In genomic region chr12:75477137-75477536, GRCh38 we compare ENCODE assay signal across 28 cellular contexts. TPM values are rescaled to one million over a fixed set of nuclear protein-coding genes. Genes with fewer than 3 reads are reported as not detected.
DNase-seq lines count a peak whose midpoint lies in the region; ATAC-seq and TF ChIP-seq lines count a peak whose summit lies in the region.
"Had no signal": no experiment of that assay in that cellular context is flagged by ENCODE, and none has a peak within 500 bp of the region (broad histone marks: within the 10 kb centered on the region; RNA-seq: fewer than 3 reads in every experiment).

No MANE protein-coding gene starts in this region.

- no peak for TF ChIP-seq CTCF in activated CD8-positive, alpha-beta T cell treated with anti-CD3 and anti-CD28 coated beads for 36 hours (IDR thresholded peaks at IDR 0.05)
- no peak for TF ChIP-seq CTCF in CD4-positive, alpha-beta T cell (IDR thresholded peaks at IDR 0.05)
- no peak for TF ChIP-seq CTCF in neutrophil (IDR thresholded peaks at IDR 0.05)

- no peaks in the 10 kb centered on the region for H3K36me3 ChIP-seq in neutrophil
- H3K36me3 ChIP-seq: right lobe of liver, SJCRH30 had no signal

- no peaks in the 10 kb centered on the region for H3K9me3 Mint-ChIP-seq in activated CD8-positive, alpha-beta T cell treated with anti-CD3 and anti-CD28 coated beads for 36 hours
- H3K9me3 Mint-ChIP-seq in activated CD8-positive, alpha-beta T cell treated with anti-CD3 and anti-CD28 coated beads, Interleukin-2, amount 10 ng/mL, durations not matched to agents 7 days and 5 days (ENCODE audit: insufficient read depth), result no peaks in the 10 kb centered on the region
- H3K9me3 Mint-ChIP-seq in CD4-positive, alpha-beta T cell, result no peaks in the 10 kb centered on the region
- H3K9me3 Mint-ChIP-seq: central memory CD8-positive, alpha-beta T cell; stimulated activated naive B cell treated with anti-CD40 and anti-IgM and Interleukin-4, amounts not matched to agents 10 μg/mL and 1 μg/mL and 100 μg/mL, for 72 hours had no signal

- POLR2A ChIA-PET in activated CD8-positive, alpha-beta T cell treated with anti-CD3 and anti-CD28 coated beads for 36 hours (lab: Charles Lee), result interaction anchor here (0.8 kb wide), 1 partner anchor 86 kb away, joined by 3 read pairs; the partner anchor contains the start of gene GLIPR1L2
- POLR2A ChIA-PET in activated CD8-positive, alpha-beta T cell treated with anti-CD3 and anti-CD28 coated beads, Interleukin-2, amount 10 ng/mL, durations not matched to agents 7 days and 5 days (lab: Charles Lee), result no interaction called here
- POLR2A ChIA-PET in CD4-positive, alpha-beta T cell (lab: Charles Lee), result interaction anchor here (2.1 kb wide), 1 partner anchor 34 kb away, joined by 12 read pairs; the partner anchor contains the start of gene KRR1

- no peaks in the 10 kb centered on the region for H3K27me3 Mint-ChIP-seq in activated CD8-positive, alpha-beta T cell treated with anti-CD3 and anti-CD28 coated beads for 36 hours
- peaks cover 3% of the 10 kb centered on the region for H3K27me3 Mint-ChIP-seq in activated CD8-positive, alpha-beta T cell treated with anti-CD3 and anti-CD28 coated beads, Interleukin-2, amount 10 ng/mL, durations not matched to agents 7 days and 5 days (ENCODE audit: low read depth)
- no peaks in the 10 kb centered on the region for H3K27me3 Mint-ChIP-seq in CD4-positive, alpha-beta T cell
- no peaks in the 10 kb centered on the region for H3K27me3 Mint-ChIP-seq in T-helper 17 cell
- H3K27me3 Mint-ChIP-seq: central memory CD8-positive, alpha-beta T cell; progenitor cell of endocrine pancreas; stimulated activated naive B cell treated with anti-CD40 and anti-IgM and Interleukin-4, amounts not matched to agents 10 μg/mL and 1 μg/mL and 100 μg/mL, for 72 hours had no signal

- CTCF ChIA-PET in activated CD8-positive, alpha-beta T cell treated with anti-CD3 and anti-CD28 coated beads for 36 hours (lab: Charles Lee), result interaction anchor here (1.1 to 1.8 kb wide), 4 partner anchors 7 to 142 kb away, joined by 3 to 5 read pairs (median 4); partner anchors contain the start of gene GLIPR1L1
- CTCF ChIA-PET in activated CD8-positive, alpha-beta T cell treated with anti-CD3 and anti-CD28 coated beads, Interleukin-2, amount 10 ng/mL, durations not matched to agents 7 days and 5 days (lab: Charles Lee), result interaction anchor here (0.6 kb wide), 1 partner anchor 8 kb away, joined by 3 read pairs; no protein-coding TSS in a partner anchor
- CTCF ChIA-PET in CD4-positive, alpha-beta T cell (lab: Charles Lee), result interaction anchor here (1.2 to 1.4 kb wide), 2 partner anchors 8 to 554 kb away, joined by 3 to 4 read pairs; partner anchors contain the start of gene PHLDA1

- no peak overlapping the region for H3K27ac ChIP-seq in CD4-positive, alpha-beta T cell (ENCODE audit: low read depth, low read length)
- H3K27ac ChIP-seq in neutrophil, result peak overlapping the region; percentile 94
- H3K27ac ChIP-seq: right lobe of liver, SJCRH30, testis had no signal

- DNase-seq in activated CD8-positive, alpha-beta T cell treated with anti-CD3 and anti-CD28 coated beads for 36 hours, result no peak
- no peak for DNase-seq in activated CD8-positive, alpha-beta T cell treated with anti-CD3 and anti-CD28 coated beads, Interleukin-2, amount 10 ng/mL, durations not matched to agents 7 days and 5 days
- no peak for DNase-seq in CD4-positive, alpha-beta T cell
- DNase-seq in T-helper 17 cell (no peak), medulla oblongata (ENCODE audit: extremely low spot score) (no peak), SKM-1 treated with dmso at 0.1 percent for 144 hours (lab: John Stamatoyannopoulos, UW; ENCODE audit: unreplicated experiment) (no peak)
- DNase-seq: activated CD8-positive, alpha-beta memory T cell treated with anti-CD3 and anti-CD28 coated beads for 24 hours; COR-L47; dermis blood vessel endothelial cell; DMS53; HCEC 1CT; left colon; mammary epithelial cell; NCI-H1092 treated with DMSO at 0.1 percent for 48 hours; NCI-H1930; NCI-H69; right lobe of liver; SJCRH30; stimulated activated CD4-positive, alpha-beta T cell treated with anti-CD3 and anti-CD28 coated beads, Interleukin-12 subunit alpha, Interleukin-12 subunit beta, amount 100 ng/mL, for 4 hours; stimulated activated CD4-positive, alpha-beta T cell treated with anti-CD3 and anti-CD28 coated beads, Interleukin-4, amount 100 ng/mL, for 24 hours; stimulated activated naive B cell treated with anti-CD40 and anti-IgM and Interleukin-4, amounts not matched to agents 10 μg/mL and 1 μg/mL and 100 μg/mL, for 72 hours; T-helper 1 cell; testis had no signal

- peaks cover 55 to 62% of the 10 kb centered on the region in 2 experiments for H3K4me1 ChIP-seq in neutrophil (ENCODE audit: control insufficient read depth in 1 of 2, insufficient read depth in 1 of 2, low read depth in 1 of 2, low read length in 1 of 2)
- H3K4me1 ChIP-seq: right lobe of liver, SJCRH30, testis had no signal

- H3K4me1 Mint-ChIP-seq in activated CD8-positive, alpha-beta T cell treated with anti-CD3 and anti-CD28 coated beads for 36 hours (ENCODE audit: low read depth), result peaks cover 51% of the 10 kb centered on the region
- peaks cover 46% of the 10 kb centered on the region for H3K4me1 Mint-ChIP-seq in activated CD8-positive, alpha-beta T cell treated with anti-CD3 and anti-CD28 coated beads, Interleukin-2, amount 10 ng/mL, durations not matched to agents 7 days and 5 days (ENCODE audit: low read depth)
- H3K4me1 Mint-ChIP-seq in CD4-positive, alpha-beta T cell (ENCODE audit: low read depth), result peaks cover 52% of the 10 kb centered on the region
- H3K4me1 Mint-ChIP-seq in T-helper 17 cell, result peaks cover 31% of the 10 kb centered on the region

- no peak overlapping the region for H3K4me3 Mint-ChIP-seq in activated CD8-positive, alpha-beta T cell treated with anti-CD3 and anti-CD28 coated beads for 36 hours
- no peak overlapping the region for H3K4me3 Mint-ChIP-seq in activated CD8-positive, alpha-beta T cell treated with anti-CD3 and anti-CD28 coated beads, Interleukin-2, amount 10 ng/mL, durations not matched to agents 7 days and 5 days
- H3K4me3 Mint-ChIP-seq in CD4-positive, alpha-beta T cell, result no peak overlapping the region
- no peak overlapping the region for H3K4me3 Mint-ChIP-seq in T-helper 17 cell
- H3K4me3 Mint-ChIP-seq: central memory CD8-positive, alpha-beta T cell; stimulated activated naive B cell treated with anti-CD40 and anti-IgM and Interleukin-4, amounts not matched to agents 10 μg/mL and 1 μg/mL and 100 μg/mL, for 72 hours had no signal

- no peak overlapping the region for H3K4me3 ChIP-seq in neutrophil (ENCODE audit: low read depth in 1 of 2, low read length in 1 of 2)
- H3K4me3 ChIP-seq: right lobe of liver, SJCRH30, testis had no signal

- no peaks in the 10 kb centered on the region for H3K36me3 Mint-ChIP-seq in activated CD8-positive, alpha-beta T cell treated with anti-CD3 and anti-CD28 coated beads for 36 hours (ENCODE audit: low read depth)
- no peaks in the 10 kb centered on the region for H3K36me3 Mint-ChIP-seq in activated CD8-positive, alpha-beta T cell treated with anti-CD3 and anti-CD28 coated beads, Interleukin-2, amount 10 ng/mL, durations not matched to agents 7 days and 5 days (ENCODE audit: low read depth)
- H3K36me3 Mint-ChIP-seq in CD4-positive, alpha-beta T cell (ENCODE audit: low read depth), result peaks cover 20% of the 10 kb centered on the region
- peaks cover 7% of the 10 kb centered on the region for H3K36me3 Mint-ChIP-seq in T-helper 17 cell (ENCODE audit: low read depth)

- H3K27ac Mint-ChIP-seq in activated CD8-positive, alpha-beta T cell treated with anti-CD3 and anti-CD28 coated beads for 36 hours, result peak overlapping the region; percentile 64
- no peak overlapping the region for H3K27ac Mint-ChIP-seq in activated CD8-positive, alpha-beta T cell treated with anti-CD3 and anti-CD28 coated beads, Interleukin-2, amount 10 ng/mL, durations not matched to agents 7 days and 5 days
- H3K27ac Mint-ChIP-seq in CD4-positive, alpha-beta T cell, result peak overlapping the region; percentile 40
- H3K27ac Mint-ChIP-seq in T-helper 17 cell, result peak overlapping the region; percentile 92
- H3K27ac Mint-ChIP-seq: progenitor cell of endocrine pancreas; stimulated activated naive B cell treated with anti-CD40 and anti-IgM and Interleukin-4, amounts not matched to agents 10 μg/mL and 1 μg/mL and 100 μg/mL, for 72 hours had no signal

- H3K27me3 ChIP-seq in CD4-positive, alpha-beta T cell (ENCODE audit: control insufficient read depth, insufficient read depth, low read length), result no peaks in the 10 kb centered on the region
- no peaks in the 10 kb centered on the region for H3K27me3 ChIP-seq in neutrophil
- H3K27me3 ChIP-seq: right lobe of liver, SJCRH30, testis had no signal

- ATAC-seq in activated CD8-positive, alpha-beta T cell treated with anti-CD3 and anti-CD28 coated beads for 36 hours, result no peak
- ATAC-seq in activated CD8-positive, alpha-beta T cell treated with anti-CD3 and anti-CD28 coated beads, Interleukin-2, amount 10 ng/mL, durations not matched to agents 7 days and 5 days, result no peak
- ATAC-seq in CD4-positive, alpha-beta T cell (ENCODE audit: poor library complexity), result no peak
- ATAC-seq in T-helper 17 cell (no peak), GM18498 (IDR thresholded peaks at IDR 0.05; ENCODE audit: unreplicated experiment) (no peak)
- ATAC-seq: activated CD4-positive, CD25-positive, alpha-beta regulatory T cell treated with anti-CD3 and anti-CD28 coated beads, Interleukin-2, amount 50 U/mL, for 24 hours; left colon; right lobe of liver; stimulated activated naive B cell treated with anti-CD40 and anti-IgM and Interleukin-4, amounts not matched to agents 10 μg/mL and 1 μg/mL and 100 μg/mL, for 72 hours had no signal

- H3K9me3 ChIP-seq in CD4-positive, alpha-beta T cell (ENCODE audit: control insufficient read depth, low read length), result no peaks in the 10 kb centered on the region
- H3K9me3 ChIP-seq in T-helper 17 cell (ENCODE audit: control insufficient read depth, low read length, poor library complexity, severe bottlenecking), result no peaks in the 10 kb centered on the region
- H3K9me3 ChIP-seq in neutrophil, result no peaks in the 10 kb centered on the region
- H3K9me3 ChIP-seq: right lobe of liver, SJCRH30, testis had no signal

- intact Hi-C loops in activated CD8-positive, alpha-beta T cell treated with anti-CD3 and anti-CD28 coated beads for 36 hours (cut with micrococcal nuclease), result loop anchor here (5.0 kb wide), 1 partner anchor 130 kb away; no protein-coding TSS in a partner anchor
- intact Hi-C loops in CD4-positive, alpha-beta T cell (cut with DNase I, micrococcal nuclease), result no loop called here

RNA-seq across cellular contexts. Expression of gene GLIPR1, which starts 3.4 kb away (rescaled TPM):
- 10 to 100 TPM; 15.9 to 18.6 TPM for total RNA-seq in activated CD8-positive, alpha-beta T cell treated with anti-CD3 and anti-CD28 coated beads for 36 hours
- total RNA-seq in activated CD8-positive, alpha-beta T cell treated with anti-CD3 and anti-CD28 coated beads, Interleukin-2, amount 10 ng/mL, durations not matched to agents 7 days and 5 days, result 10 to 100 TPM; 30.5 to 33.0 TPM
- 10 to 100 TPM; 41.3 to 47.7 TPM for total RNA-seq in CD4-positive, alpha-beta T cell
- 100 to 1,000 TPM; 104 to 105 TPM for total RNA-seq in T-helper 17 cell

RNA-seq across cellular contexts. Expression of gene KRR1, which starts 34.3 kb away (rescaled TPM):
- total RNA-seq in activated CD8-positive, alpha-beta T cell treated with anti-CD3 and anti-CD28 coated beads for 36 hours, result 100 to 1,000 TPM; 113 to 121 TPM
- 10 to 100 TPM; 71.0 to 73.1 TPM for total RNA-seq in activated CD8-positive, alpha-beta T cell treated with anti-CD3 and anti-CD28 coated beads, Interleukin-2, amount 10 ng/mL, durations not matched to agents 7 days and 5 days
- 100 to 1,000 TPM; 144 to 148 TPM for total RNA-seq in CD4-positive, alpha-beta T cell
- total RNA-seq in T-helper 17 cell, result 100 to 1,000 TPM in 1 of 2 donors, 10 to 100 TPM in 1; 98.0 to 123 TPM
